1 cellular context compared by ENCODE assay signal in genomic region chr2:31222086-31222485, GRCh38.
TF ChIP-seq lines count a peak whose summit lies in the region.

No MANE protein-coding gene starts in this region.

TF ChIP-seq in GM23338, 12 proteins besides CTCF, POLR2A, EP300 and RAD21 (continued from another document):
- TF ChIP-seq EZH2 (IDR thresholded peaks at IDR 0.05; ENCODE audit: low read depth, unreplicated experiment) (no peak), NANOG (IDR thresholded peaks at IDR 0.05; ENCODE audit: borderline replicate concordance) (no peak), CREB1 (CRISPR knock-in tag; IDR thresholded peaks at IDR 0.05; ENCODE audit: low read depth) (no peak), JUNB (IDR thresholded peaks at IDR 0.05; ENCODE audit: unreplicated experiment) (no peak), EZH2phosphoT487 (IDR thresholded peaks at IDR 0.05; ENCODE audit: unreplicated experiment) (no peak)
- TF ChIP-seq, protein P1, sequence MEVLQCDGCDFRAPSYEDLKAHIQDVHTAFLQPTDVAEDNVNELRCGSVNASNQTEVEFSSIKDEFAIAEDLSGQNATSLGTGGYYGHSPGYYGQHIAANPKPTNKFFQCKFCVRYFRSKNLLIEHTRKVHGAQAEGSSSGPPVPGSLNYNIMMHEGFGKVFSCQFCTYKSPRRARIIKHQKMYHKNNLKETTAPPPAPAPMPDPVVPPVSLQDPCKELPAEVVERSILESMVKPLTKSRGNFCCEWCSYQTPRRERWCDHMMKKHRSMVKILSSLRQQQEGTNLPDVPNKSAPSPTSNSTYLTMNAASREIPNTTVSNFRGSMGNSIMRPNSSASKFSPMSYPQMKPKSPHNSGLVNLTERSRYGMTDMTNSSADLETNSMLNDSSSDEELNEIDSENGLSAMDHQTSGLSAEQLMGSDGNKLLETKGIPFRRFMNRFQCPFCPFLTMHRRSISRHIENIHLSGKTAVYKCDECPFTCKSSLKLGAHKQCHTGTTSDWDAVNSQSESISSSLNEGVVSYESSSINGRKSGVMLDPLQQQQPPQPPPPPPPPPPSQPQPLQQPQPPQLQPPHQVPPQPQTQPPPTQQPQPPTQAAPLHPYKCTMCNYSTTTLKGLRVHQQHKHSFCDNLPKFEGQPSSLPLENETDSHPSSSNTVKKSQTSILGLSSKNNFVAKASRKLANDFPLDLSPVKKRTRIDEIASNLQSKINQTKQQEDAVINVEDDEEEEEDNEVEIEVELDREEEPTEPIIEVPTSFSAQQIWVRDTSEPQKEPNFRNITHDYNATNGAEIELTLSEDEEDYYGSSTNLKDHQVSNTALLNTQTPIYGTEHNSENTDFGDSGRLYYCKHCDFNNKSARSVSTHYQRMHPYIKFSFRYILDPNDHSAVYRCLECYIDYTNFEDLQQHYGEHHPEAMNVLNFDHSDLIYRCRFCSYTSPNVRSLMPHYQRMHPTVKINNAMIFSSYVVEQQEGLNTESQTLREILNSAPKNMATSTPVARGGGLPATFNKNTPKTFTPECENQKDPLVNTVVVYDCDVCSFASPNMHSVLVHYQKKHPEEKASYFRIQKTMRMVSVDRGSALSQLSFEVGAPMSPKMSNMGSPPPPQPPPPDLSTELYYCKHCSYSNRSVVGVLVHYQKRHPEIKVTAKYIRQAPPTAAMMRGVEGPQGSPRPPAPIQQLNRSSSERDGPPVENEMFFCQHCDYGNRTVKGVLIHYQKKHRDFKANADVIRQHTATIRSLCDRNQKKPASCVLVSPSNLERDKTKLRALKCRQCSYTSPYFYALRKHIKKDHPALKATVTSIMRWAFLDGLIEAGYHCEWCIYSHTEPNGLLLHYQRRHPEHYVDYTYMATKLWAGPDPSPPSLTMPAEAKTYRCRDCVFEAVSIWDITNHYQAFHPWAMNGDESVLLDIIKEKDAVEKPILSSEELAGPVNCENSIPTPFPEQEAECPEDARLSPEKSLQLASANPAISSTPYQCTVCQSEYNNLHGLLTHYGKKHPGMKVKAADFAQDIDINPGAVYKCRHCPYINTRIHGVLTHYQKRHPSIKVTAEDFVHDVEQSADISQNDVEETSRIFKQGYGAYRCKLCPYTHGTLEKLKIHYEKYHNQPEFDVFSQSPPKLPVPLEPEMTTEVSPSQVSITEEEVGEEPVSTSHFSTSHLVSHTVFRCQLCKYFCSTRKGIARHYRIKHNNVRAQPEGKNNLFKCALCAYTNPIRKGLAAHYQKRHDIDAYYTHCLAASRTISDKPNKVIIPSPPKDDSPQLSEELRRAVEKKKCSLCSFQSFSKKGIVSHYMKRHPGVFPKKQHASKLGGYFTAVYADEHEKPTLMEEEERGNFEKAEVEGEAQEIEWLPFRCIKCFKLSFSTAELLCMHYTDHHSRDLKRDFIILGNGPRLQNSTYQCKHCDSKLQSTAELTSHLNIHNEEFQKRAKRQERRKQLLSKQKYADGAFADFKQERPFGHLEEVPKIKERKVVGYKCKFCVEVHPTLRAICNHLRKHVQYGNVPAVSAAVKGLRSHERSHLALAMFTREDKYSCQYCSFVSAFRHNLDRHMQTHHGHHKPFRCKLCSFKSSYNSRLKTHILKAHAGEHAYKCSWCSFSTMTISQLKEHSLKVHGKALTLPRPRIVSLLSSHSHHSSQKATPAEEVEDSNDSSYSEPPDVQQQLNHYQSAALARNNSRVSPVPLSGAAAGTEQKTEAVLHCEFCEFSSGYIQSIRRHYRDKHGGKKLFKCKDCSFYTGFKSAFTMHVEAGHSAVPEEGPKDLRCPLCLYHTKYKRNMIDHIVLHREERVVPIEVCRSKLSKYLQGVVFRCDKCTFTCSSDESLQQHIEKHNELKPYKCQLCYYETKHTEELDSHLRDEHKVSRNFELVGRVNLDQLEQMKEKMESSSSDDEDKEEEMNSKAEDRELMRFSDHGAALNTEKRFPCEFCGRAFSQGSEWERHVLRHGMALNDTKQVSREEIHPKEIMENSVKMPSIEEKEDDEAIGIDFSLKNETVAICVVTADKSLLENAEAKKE (CRISPR knock-in tag; IDR thresholded peaks at IDR 0.05): no peak
